9 cellular contexts compared by ENCODE assay signal in genomic region chr21:43574741-43575465, GRCh38.
DNase-seq lines count a peak whose midpoint lies in the region; ATAC-seq and TF ChIP-seq lines count a peak whose summit lies in the region.
"Had no signal": no experiment of that assay in that cellular context is flagged by ENCODE, and none has a peak within 500 bp of the region (broad histone marks: within the 10 kb centered on the region; RNA-seq: fewer than 3 reads in every experiment).

No MANE protein-coding gene starts in this region.

- intact Hi-C loops in ascending aorta (cut with DNase I): no loop called here
- intact Hi-C loops in OCI-LY7 (cut with micrococcal nuclease; ENCODE audit: unreplicated experiment): no loop called here

- no peaks in the 10 kb centered on the region for H3K9me2 ChIP-seq in OCI-LY7 (ENCODE audit: insufficient read depth, low read length)

- BruUV-seq in OCI-LY7 (replicated peaks; lab: Mats Ljungman, UMichigan): no TSS peak

- H4K20me1 ChIP-seq in OCI-LY7 (ENCODE audit: insufficient read depth, low read length): no peaks in the 10 kb centered on the region

- POLR2A ChIA-PET in OCI-LY7 (lab: Charles Lee): interaction anchor here (0.5 kb wide), 1 partner anchor 906 kb away, joined by 3 read pairs; no protein-coding TSS in a partner anchor

- CTCF ChIA-PET in OCI-LY7 (lab: Charles Lee; ENCODE audit: unreplicated experiment): no interaction called here

- ATAC-seq in GM21447 (IDR thresholded peaks at IDR 0.05; ENCODE audit: unreplicated experiment): no peak
- ATAC-seq: Panc1 had no signal

- H3K79me2 ChIP-seq in OCI-LY7 (ENCODE audit: insufficient read depth, low read depth, low read length): no peaks in the 10 kb centered on the region

- no peaks in the 10 kb centered on the region for H3K36me3 ChIP-seq in ascending aorta
- H3K36me3 ChIP-seq in OCI-LY7 (ENCODE audit: insufficient read depth, low read length): no peaks in the 10 kb centered on the region

- no peak overlapping the region for H3K4me2 ChIP-seq in OCI-LY7 (ENCODE audit: low read length)

- H3K9me3 ChIP-seq in ascending aorta: no peaks in the 10 kb centered on the region
- H3K9me3 ChIP-seq in OCI-LY7 (ENCODE audit: low read length): no peaks in the 10 kb centered on the region

- peak in 9 of 14 donors; percentile 4 to 47 (median 19) for DNase-seq in C1 segment of cervical spinal cord (lab: John Stamatoyannopoulos, UW)
- peak; percentile 19 to 73 for DNase-seq in ascending aorta (ENCODE audit: low spot score in 2 of 2)
- DNase-seq in left kidney (ENCODE audit: low read depth, low spot score): peak; percentile 90
- DNase-seq in retina: peak; percentile 65
- DNase-seq in SHP77 treated with DMSO at 0.1 percent for 48 hours (lab: John Stamatoyannopoulos, UW): no peak
- DNase-seq in ACHN: no peak
- no peak for DNase-seq in OCI-LY7 (ENCODE audit: low spot score)

- no peaks in the 10 kb centered on the region for H3K27me3 ChIP-seq in ascending aorta

- H2AFZ ChIP-seq in OCI-LY7 (ENCODE audit: low read length): no peak overlapping the region

- in situ Hi-C loops in ACHN (cut with HindIII; ENCODE audit: low pct_ligation_motif_present, low pct_unique_long_range_greater_than_20kb, low sequenced_read_pairs): no loop called here

- H3K27ac ChIP-seq in ascending aorta: peak overlapping the region; percentile 71 to 81
- H3K27ac ChIP-seq in OCI-LY7 (ENCODE audit: low read depth, low read length, poor library complexity, severe bottlenecking): no peak overlapping the region

- H3K4me1 ChIP-seq in ascending aorta (peaks cover 0 to 4% of the 10 kb centered on the region in 2 donors), OCI-LY7 (ENCODE audit: insufficient read depth, low read length, poor library complexity, severe bottlenecking) (no peaks in the 10 kb centered on the region)

- TF ChIP-seq CTCF in ascending aorta (IDR thresholded peaks at IDR 0.05): no peak
- TF ChIP-seq CTCF in OCI-LY7 (conservative IDR thresholded peaks at IDR 0.05; ENCODE audit: low read length): no peak

- H3K4me3 ChIP-seq in ascending aorta (no peak overlapping the region), OCI-LY7 (ENCODE audit: low read depth, low read length, poor library complexity, severe bottlenecking) (no peak overlapping the region)

Comparison
In these comparisons a context has a peak if more than half of its experiments do, and no peak if none do; other contexts are left out.
1. DNase-seq: peak in C1 segment of cervical spinal cord (9 of 14), ascending aorta (2 of 2), left kidney (single experiment) and retina (single experiment); none in SHP77 treated with DMSO at 0.1 percent for 48 hours (single experiment), ACHN (single experiment) and OCI-LY7 (single experiment).